Comparison of ENCODE assay signal across 12 cellular contexts in the genomic region with DNA sequence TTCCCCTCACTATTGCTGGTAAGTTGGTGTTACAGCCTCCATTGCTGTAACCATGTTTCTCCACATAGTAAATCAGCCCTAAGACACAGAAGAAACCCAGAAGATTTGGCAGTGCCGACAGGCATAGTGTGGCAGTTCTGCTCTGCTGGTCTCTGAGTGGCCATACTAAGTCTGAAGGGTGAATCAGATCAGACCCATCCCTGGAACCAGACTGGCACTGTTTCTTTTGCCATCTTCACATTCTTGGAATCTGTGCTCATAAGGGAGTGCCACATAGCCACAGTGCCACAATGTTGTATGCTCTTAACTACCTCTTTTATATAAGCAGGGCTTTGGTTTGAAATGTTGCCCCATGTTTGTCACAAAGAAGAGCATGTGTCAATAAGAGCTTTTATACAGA.
DNase-seq lines count a peak whose midpoint lies in the region; ATAC-seq, FAIRE-seq and TF ChIP-seq lines count a peak whose summit lies in the region.
"Had no signal": no experiment of that assay in that cellular context is flagged by ENCODE, and none has a peak within 500 bp of the region (broad histone marks: within the 10 kb centered on the region; RNA-seq: fewer than 3 reads in every experiment).

No MANE protein-coding gene starts in this region.

- peaks cover 36% of the 10 kb centered on the region for H3K36me3 ChIP-seq in astrocyte (ENCODE audit: insufficient read depth, low read length)
- H3K36me3 ChIP-seq in psoas muscle (ENCODE audit: insufficient read depth in 1 of 2, low read depth in 1 of 2) = peaks cover 0 to 15% of the 10 kb centered on the region in 2 donors

- H3K4me1 Mint-ChIP-seq in astrocyte (ENCODE audit: low read depth, unreplicated experiment) = peaks cover 76% of the 10 kb centered on the region

- intact Hi-C loops in psoas muscle (cut with DNase I) = no loop called here

- no peak overlapping the region for H3K9ac ChIP-seq in astrocyte (ENCODE audit: low read length)

- TF ChIP-seq POLR2A in GM12891 (IDR thresholded peaks at IDR 0.05; ENCODE audit: low read depth, low read length) = no peak

- H3K4me2 ChIP-seq in astrocyte (ENCODE audit: low read length) = no peak overlapping the region

- H2AFZ ChIP-seq in astrocyte (ENCODE audit: low read depth, low read length) = no peak overlapping the region

- no peaks in the 10 kb centered on the region for H3K9me3 ChIP-seq in astrocyte (ENCODE audit: insufficient read depth, low read depth, low read length)
- H3K9me3 ChIP-seq in psoas muscle = no peaks in the 10 kb centered on the region

- peak overlapping the region; percentile 13 for H3K27ac ChIP-seq in astrocyte (ENCODE audit: low read depth, low read length)
- H3K27ac ChIP-seq in psoas muscle = peak overlapping the region; percentile 77

- H3K4me3 Mint-ChIP-seq in astrocyte (ENCODE audit: unreplicated experiment) = peak overlapping the region; percentile 54
- H3K4me3 Mint-ChIP-seq: IgD-negative memory B cell had no signal

- peaks cover 89% of the 10 kb centered on the region for H3K79me2 ChIP-seq in astrocyte (ENCODE audit: insufficient read depth, low read length)

- H3K27ac Mint-ChIP-seq in astrocyte (ENCODE audit: unreplicated experiment) = peak overlapping the region; percentile 81
- H3K27ac Mint-ChIP-seq: IgD-negative memory B cell had no signal

- no peak for TF ChIP-seq CTCF in astrocyte (IDR thresholded peaks at IDR 0.05; ENCODE audit: insufficient read depth, low read depth, low read length)
- TF ChIP-seq CTCF in psoas muscle (IDR thresholded peaks at IDR 0.05) = no peak

- no peaks in the 10 kb centered on the region for H3K9me3 Mint-ChIP-seq in astrocyte (ENCODE audit: unreplicated experiment)
- H3K9me3 Mint-ChIP-seq: natural killer cell treated with Interleukin-12 subunit alpha and Interleukin-12 subunit beta and Interleukin-15 and Interleukin-18, amount 100 ng/mL, for 72 hours had no signal

- peak; percentile 6 for ATAC-seq in HG02610 (IDR thresholded peaks at IDR 0.05; ENCODE audit: unreplicated experiment)
- peak; percentile 50 to 80 (median 63) for ATAC-seq in psoas muscle
- no peak for ATAC-seq in GM21737 (IDR thresholded peaks at IDR 0.05; ENCODE audit: unreplicated experiment)
- ATAC-seq: natural killer cell treated with Interleukin-12 subunit alpha and Interleukin-12 subunit beta and Interleukin-15 and Interleukin-18, amount 100 ng/mL, for 72 hours had no signal

- FAIRE-seq in GM12891 (lab: Jason Lieb, UNC) (peak; percentile 38), astrocyte (lab: Jason Lieb, UNC) (peak; percentile 73)

- DNase-seq in GM12891 (ENCODE audit: insufficient read length, low spot score) (no peak), astrocyte (ENCODE audit: low read depth) (no peak), psoas muscle (no peak), UCSD-AML1 (lab: John Stamatoyannopoulos, UW; ENCODE audit: unreplicated experiment) (no peak)
- DNase-seq in activated naive CD4-positive, alpha-beta T cell (lab: John Stamatoyannopoulos, UW) = no peak
- no peak for DNase-seq in activated CD8-positive, alpha-beta memory T cell treated with anti-CD3 and anti-CD28 coated beads for 24 hours
- DNase-seq: activated T-cell treated with anti-CD3 and anti-CD28 coated beads for 4 hours, NCI-H2081 treated with DMSO at 0.1 percent for 48 hours had no signal

- peaks cover 51% of the 10 kb centered on the region for H4K20me1 ChIP-seq in astrocyte (ENCODE audit: insufficient read depth, low read length)

- no peak overlapping the region for H3K4me3 ChIP-seq in astrocyte (ENCODE audit: insufficient read depth, low read depth, low read length)
- no peak overlapping the region for H3K4me3 ChIP-seq in psoas muscle

- no peaks in the 10 kb centered on the region for H3K27me3 Mint-ChIP-seq in astrocyte (ENCODE audit: low read depth, unreplicated experiment)

- peaks cover 61% of the 10 kb centered on the region for H3K4me1 ChIP-seq in astrocyte (ENCODE audit: insufficient read depth, low read length)
- peaks cover 68% of the 10 kb centered on the region for H3K4me1 ChIP-seq in psoas muscle

- H3K27me3 ChIP-seq in astrocyte (ENCODE audit: insufficient read depth, low read length) (no peaks in the 10 kb centered on the region), psoas muscle (ENCODE audit: insufficient read depth in 3 of 3, low read length in 2 of 3) (no peaks in the 10 kb centered on the region)

- H3K36me3 Mint-ChIP-seq in astrocyte (ENCODE audit: low read depth, unreplicated experiment) = peaks cover 27% of the 10 kb centered on the region
- H3K36me3 Mint-ChIP-seq: natural killer cell treated with Interleukin-12 subunit alpha and Interleukin-12 subunit beta and Interleukin-15 and Interleukin-18, amount 100 ng/mL, for 72 hours had no signal

- 67 to 95% (median 90%) methylated on average over 1 of the region's 1 CpG for WGBS in psoas muscle, 3 donors

TF ChIP-seq in GM12891, 5 proteins besides CTCF, POLR2A, EP300 and RAD21:
- TF ChIP-seq TAF1 (IDR thresholded peaks at IDR 0.05; ENCODE audit: low read depth, low read length) = no peak
- no peak for TF ChIP-seq POLR2AphosphoS5 (IDR thresholded peaks at IDR 0.05; ENCODE audit: low read depth, low read length)
- no peak for TF ChIP-seq SPI1 (IDR thresholded peaks at IDR 0.05; ENCODE audit: low read depth, low read length)
- TF ChIP-seq POU2F2 (IDR thresholded peaks at IDR 0.05; ENCODE audit: low read depth, low read length) = no peak
